Comparison of ENCODE assay signal across 13 cellular contexts in genomic region chr9:91770229-91770628, GRCh38.
"Had no signal": no experiment of that assay in that cellular context is flagged by ENCODE, and none has a peak within 500 bp of the region (broad histone marks: within the 10 kb centered on the region; RNA-seq: fewer than 3 reads in every experiment).

No MANE protein-coding gene starts in this region.

- H3K36me3 ChIP-seq: brain microvascular endothelial cell, vagina had no signal

- H3K9me3 Mint-ChIP-seq: natural killer cell treated with Interleukin-12 subunit alpha and Interleukin-12 subunit beta and Interleukin-15 and Interleukin-18, amount 100 ng/mL, for 72 hours; stimulated activated naive CD8-positive, alpha-beta T cell treated with anti-CD3 and anti-CD28 coated beads, Interleukin-15, Interleukin-2, amounts not matched to agents 100 ng/mL and 50 ng/mL, for 24 hours had no signal

- H3K4me3 ChIP-seq: lung, psoas muscle had no signal

- H3K27ac Mint-ChIP-seq: activated naive CD8-positive, alpha-beta T cell; natural killer cell treated with Interleukin-12 subunit alpha and Interleukin-12 subunit beta and Interleukin-15 and Interleukin-18, amount 100 ng/mL, for 72 hours; stimulated activated naive CD8-positive, alpha-beta T cell treated with anti-CD3 and anti-CD28 coated beads, Interleukin-15, Interleukin-2, amounts not matched to agents 100 ng/mL and 50 ng/mL, for 24 hours; T-helper 17 cell had no signal

- H3K9me3 ChIP-seq: psoas muscle, vagina had no signal

- H3K4me3 Mint-ChIP-seq: activated naive CD8-positive, alpha-beta T cell; natural killer cell treated with Interleukin-12 subunit alpha and Interleukin-12 subunit beta and Interleukin-15 and Interleukin-18, amount 100 ng/mL, for 72 hours; stimulated activated naive CD8-positive, alpha-beta T cell treated with anti-CD3 and anti-CD28 coated beads, Interleukin-15, Interleukin-2, amounts not matched to agents 100 ng/mL and 50 ng/mL, for 24 hours; T-helper 17 cell had no signal

- DNase-seq: activated CD4-positive, alpha-beta T cell treated with anti-CD3 and anti-CD28 coated beads, Interleukin-2, amount 50 U/mL, for 1 hour; activated CD4-positive, CD25-positive, alpha-beta regulatory T cell; activated effector memory CD4-positive, alpha-beta T cell treated with anti-CD3 and anti-CD28 coated beads, Interleukin-2, amount 50 U/mL, for 16 hours; brain microvascular endothelial cell; left cardiac atrium; psoas muscle; stimulated activated CD4-positive, alpha-beta T cell treated with anti-CD3 and anti-CD28 coated beads, Interleukin-4, amount 100 ng/mL, for 24 hours; T-helper 17 cell had no signal

- H3K4me1 Mint-ChIP-seq: T-helper 17 cell had no signal

- H3K27ac ChIP-seq: brain microvascular endothelial cell, psoas muscle, vagina had no signal

- H3K36me3 Mint-ChIP-seq: activated naive CD8-positive, alpha-beta T cell had no signal

- H3K4me1 ChIP-seq: psoas muscle had no signal

- ATAC-seq: T-helper 17 cell had no signal

- H3K27me3 ChIP-seq: brain microvascular endothelial cell, vagina had no signal
